ENCODE assay signal across 28 cellular contexts in genomic region chr4:42122237-42122636, GRCh38. TPM values are rescaled to one million over a fixed set of nuclear protein-coding genes. Genes with fewer than 3 reads are reported as not detected.
"Had no signal": no experiment of that assay in that cellular context is flagged by ENCODE, and none has a peak within 500 bp of the region (broad histone marks: within the 10 kb centered on the region; RNA-seq: fewer than 3 reads in every experiment).

No MANE protein-coding gene starts in this region.

- H3K4me3 ChIP-seq: ascending aorta, coronary artery, esophagus muscularis mucosa, gastrocnemius medialis, heart left ventricle had no signal

- H3K27me3 ChIP-seq: ascending aorta, esophagus muscularis mucosa had no signal

- ATAC-seq: activated CD4-positive, alpha-beta T cell treated with anti-CD3 and anti-CD28 coated beads for 36 hours; activated CD8-positive, alpha-beta memory T cell treated with anti-CD3 and anti-CD28 coated beads, Interleukin-2, amount 10 ng/mL, durations not matched to agents 7 days and 5 days; activated CD8-positive, alpha-beta T cell treated with anti-CD3 and anti-CD28 coated beads, Interleukin-2, amount 10 ng/mL, durations not matched to agents 7 days and 5 days; activated naive CD4-positive, alpha-beta T cell treated with anti-CD3 and anti-CD28 coated beads, Interleukin-2, amount 50 U/mL, for 72 hours; activated T-cell treated with anti-CD3 and anti-CD28 coated beads, Interleukin-2, amount 50 U/mL, for 72 hours; effector memory CD8-positive, alpha-beta T cell; foreskin keratinocyte; gastrocnemius medialis; heart left ventricle had no signal

- H3K9me3 ChIP-seq: ascending aorta, esophagus muscularis mucosa, gastrocnemius medialis, heart left ventricle had no signal

- H3K27ac ChIP-seq: ascending aorta, coronary artery, esophagus muscularis mucosa, foreskin keratinocyte, gastrocnemius medialis, heart left ventricle had no signal

- H3K4me1 ChIP-seq: ascending aorta, esophagus muscularis mucosa, foreskin keratinocyte, gastrocnemius medialis, heart left ventricle had no signal

- H3K36me3 ChIP-seq: ascending aorta, esophagus muscularis mucosa, gastrocnemius medialis, heart left ventricle had no signal

- DNase-seq: activated CD4-positive, alpha-beta memory T cell treated with anti-CD3 and anti-CD28 coated beads for 36 hours; activated CD4-positive, alpha-beta T cell treated with anti-CD3 and anti-CD28 coated beads for 36 hours; activated CD4-positive, alpha-beta T cell treated with anti-CD3 and anti-CD28 coated beads, Interleukin-2, amount 10 ng/mL, durations not matched to agents 24 days and 14 days; activated CD4-positive, CD25-positive, alpha-beta regulatory T cell; activated CD4-positive, CD25-positive, alpha-beta regulatory T cell treated with anti-CD3 and anti-CD28 coated beads, Interleukin-2, amount 50 U/mL, for 72 hours; activated CD8-positive, alpha-beta memory T cell treated with anti-CD3 and anti-CD28 coated beads, Interleukin-2, amount 10 ng/mL, durations not matched to agents 7 days and 5 days; activated CD8-positive, alpha-beta memory T cell treated with anti-CD3 and anti-CD28 coated beads, Interleukin-2, amount 50 U/mL, for 4 hours; activated CD8-positive, alpha-beta T cell treated with anti-CD3 and anti-CD28 coated beads, Interleukin-2, amount 10 ng/mL, durations not matched to agents 7 days and 5 days; activated gamma-delta T cell; activated naive CD4-positive, alpha-beta T cell; activated naive CD4-positive, alpha-beta T cell treated with anti-CD3 and anti-CD28 coated beads, Interleukin-2, amount 10 ng/mL, durations not matched to agents 7 days and 5 days; activated naive CD8-positive, alpha-beta T cell treated with anti-CD3 and anti-CD28 coated beads, Interleukin-2, amount 10 ng/mL, durations not matched to agents 7 days and 5 days; activated T-cell treated with anti-CD3 and anti-CD28 coated beads, Interleukin-2, amount 50 U/mL, for 1 hour; activated T-cell treated with anti-CD3 and anti-CD28 coated beads, Interleukin-2, amount 50 U/mL, for 72 hours; effector CD4-positive, alpha-beta T cell; effector memory CD8-positive, alpha-beta T cell; erythroblast; foreskin keratinocyte; gastrocnemius medialis; glutamatergic neuron; heart left ventricle; hypothalamus had no signal

RNA-seq across cellular contexts. Expression of gene BEND4, which starts 30.2 kb away (rescaled TPM):
- total RNA-seq: ascending aorta, bronchial epithelial cell, cardiac septum, foreskin keratinocyte, gastrocnemius medialis had no signal
